10 cellular contexts compared by ENCODE assay signal in the genomic region with DNA sequence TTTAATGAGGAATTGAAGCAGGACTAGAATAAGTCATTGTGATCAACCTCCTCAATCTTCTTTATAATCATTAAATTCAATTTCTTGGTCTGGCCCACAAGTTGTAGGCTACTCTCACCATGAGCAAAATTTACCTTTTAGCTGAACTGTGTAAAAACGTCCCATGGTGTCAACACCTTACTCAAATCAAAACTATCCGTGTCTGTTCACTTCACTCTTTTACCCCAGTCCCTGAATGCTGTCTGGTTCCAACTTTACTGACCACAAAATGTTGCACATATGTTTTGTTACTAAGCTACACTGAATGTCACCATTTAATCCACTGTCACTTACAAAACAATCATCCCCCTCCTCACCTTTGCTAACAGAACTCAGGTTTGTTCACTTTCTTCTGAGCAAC.
"Had no signal": no experiment of that assay in that cellular context is flagged by ENCODE, and none has a peak within 500 bp of the region (broad histone marks: within the 10 kb centered on the region; RNA-seq: fewer than 3 reads in every experiment).

No MANE protein-coding gene starts in this region.

- DNase-seq: activated CD4-positive, alpha-beta T cell treated with anti-CD3 and anti-CD28 coated beads, Interleukin-2, amount 50 U/mL, for 4 hours; effector CD8-positive, alpha-beta T cell; gastrocnemius medialis; head of caudate nucleus; left ventricle myocardium inferior; naive B cell; stimulated activated naive B cell treated with anti-CD40 and anti-IgM and Interleukin-4, amounts not matched to agents 10 μg/mL and 1 μg/mL and 100 μg/mL, for 72 hours; upper lobe of right lung had no signal

- H3K9me3 ChIP-seq: gastrocnemius medialis, left ventricle myocardium inferior, upper lobe of right lung had no signal

- H3K36me3 ChIP-seq: gastrocnemius medialis, left ventricle myocardium inferior, upper lobe of right lung had no signal

- H3K4me3 ChIP-seq: gastrocnemius medialis, left ventricle myocardium inferior, upper lobe of right lung had no signal

- H3K27ac ChIP-seq: gastrocnemius medialis, left ventricle myocardium inferior, upper lobe of right lung had no signal

- H3K4me1 ChIP-seq: gastrocnemius medialis, left ventricle myocardium inferior, upper lobe of right lung had no signal

- ATAC-seq: activated CD4-positive, CD25-positive, alpha-beta regulatory T cell treated with anti-CD3 and anti-CD28 coated beads, Interleukin-2, amount 50 U/mL, for 24 hours; esophagus mucosa; gastrocnemius medialis; stimulated activated naive B cell treated with anti-CD40 and anti-IgM and Interleukin-4, amounts not matched to agents 10 μg/mL and 1 μg/mL and 100 μg/mL, for 72 hours; upper lobe of right lung had no signal
